8 cellular contexts compared by ENCODE assay signal in genomic region chr1:41416552-41417334, GRCh38. TPM values are rescaled to one million over a fixed set of nuclear protein-coding genes. Genes with fewer than 3 reads are reported as not detected.
DNase-seq lines count a peak whose midpoint lies in the region; ATAC-seq, FAIRE-seq and TF ChIP-seq lines count a peak whose summit lies in the region.

No MANE protein-coding gene starts in this region.

- no peaks in the 10 kb centered on the region for H3K4me1 Mint-ChIP-seq in activated T-helper 2 cell treated with anti-CD3 and anti-CD28 coated beads, Interferon-gamma antibody, Interleukin-2, Interleukin-4, amounts not matched to agents 10 μg/mL and 5 μg/mL and 100 μg/mL, durations not matched to agents 14 hours and 24 hours and 36 hours (ENCODE audit: low read depth)
- peaks cover 28% of the 10 kb centered on the region for H3K4me1 Mint-ChIP-seq in osteocyte (ENCODE audit: unreplicated experiment)

- intact Hi-C loops in activated T-helper 2 cell treated with anti-CD3 and anti-CD28 coated beads, Interferon-gamma antibody, Interleukin-2, Interleukin-4, amounts not matched to agents 10 μg/mL and 5 μg/mL and 100 μg/mL, durations not matched to agents 14 hours and 24 hours and 36 hours (cut with micrococcal nuclease), result loop anchor here (1.0 to 2.0 kb wide), 3 partner anchors 93 to 148 kb away; no protein-coding TSS in a partner anchor
- intact Hi-C loops in tibial artery (cut with DNase I; ENCODE audit: low total_unique reads), result loop anchor here (2.0 to 5.0 kb wide), 3 partner anchors 54 to 148 kb away; no protein-coding TSS in a partner anchor

- H3K4me1 ChIP-seq in foreskin keratinocyte (peaks cover 8% of the 10 kb centered on the region), tibial artery (peaks cover 6 to 19% (median 12%) of the 10 kb centered on the region in 4 donors)

- H3K36me3 ChIP-seq in tibial artery, result no peaks in the 10 kb centered on the region

- no peak for FAIRE-seq in D721Med (lab: Jason Lieb, UNC)

- no peaks in the 10 kb centered on the region for H3K36me3 Mint-ChIP-seq in activated T-helper 2 cell treated with anti-CD3 and anti-CD28 coated beads, Interferon-gamma antibody, Interleukin-2, Interleukin-4, amounts not matched to agents 10 μg/mL and 5 μg/mL and 100 μg/mL, durations not matched to agents 14 hours and 24 hours and 36 hours (ENCODE audit: low read depth)
- H3K36me3 Mint-ChIP-seq in osteocyte (ENCODE audit: unreplicated experiment), result no peaks in the 10 kb centered on the region

- DNase-seq in D721Med (ENCODE audit: insufficient read length, low spot score) (peak; percentile 76), RKO (ENCODE audit: low spot score) (peak; percentile 76), foreskin keratinocyte (peak in 1 of 2 donors; percentile 44), osteocyte (ENCODE audit: extremely low spot score, unreplicated experiment) (peak; percentile 91), tibial artery (peak in 1 of 2 donors; percentile 76)
- peak; percentile 21 for DNase-seq in Jurkat, Clone E6-1 (ENCODE audit: low read depth, low spot score)
- DNase-seq in activated T-helper 2 cell treated with anti-CD3 and anti-CD28 coated beads, Interferon-gamma antibody, Interleukin-2, Interleukin-4, amounts not matched to agents 10 μg/mL and 5 μg/mL and 100 μg/mL, durations not matched to agents 14 hours and 24 hours and 36 hours (ENCODE audit: low spot score), result peak; percentile 42

- TF ChIP-seq CTCF in D721Med (IDR thresholded peaks at IDR 0.05; ENCODE audit: insufficient read depth, missing control alignments) (peak; percentile 86), foreskin keratinocyte (conservative IDR thresholded peaks at IDR 0.05) (peak; percentile 91), osteocyte (IDR thresholded peaks at IDR 0.05) (peak; percentile 95), tibial artery (IDR thresholded peaks at IDR 0.05) (peak; percentile 92 to 93)

- H3K9me3 ChIP-seq in tibial artery, result no peaks in the 10 kb centered on the region

- H3K4me3 ChIP-seq in Jurkat, Clone E6-1 (ENCODE audit: low read length), result no peak overlapping the region
- H3K4me3 ChIP-seq in tibial artery, result no peak overlapping the region

- H3K27ac ChIP-seq in foreskin keratinocyte (no peak overlapping the region), tibial artery (no peak overlapping the region)

- no peaks in the 10 kb centered on the region for H3K27me3 Mint-ChIP-seq in activated T-helper 2 cell treated with anti-CD3 and anti-CD28 coated beads, Interferon-gamma antibody, Interleukin-2, Interleukin-4, amounts not matched to agents 10 μg/mL and 5 μg/mL and 100 μg/mL, durations not matched to agents 14 hours and 24 hours and 36 hours (ENCODE audit: low read depth)
- H3K27me3 Mint-ChIP-seq in osteocyte (ENCODE audit: unreplicated experiment), result no peaks in the 10 kb centered on the region

- H3K4me3 Mint-ChIP-seq in activated T-helper 2 cell treated with anti-CD3 and anti-CD28 coated beads, Interferon-gamma antibody, Interleukin-2, Interleukin-4, amounts not matched to agents 10 μg/mL and 5 μg/mL and 100 μg/mL, durations not matched to agents 14 hours and 24 hours and 36 hours (ENCODE audit: low read depth), result no peak overlapping the region
- no peak overlapping the region for H3K4me3 Mint-ChIP-seq in osteocyte (ENCODE audit: unreplicated experiment)

- no peaks in the 10 kb centered on the region for H3K9me3 Mint-ChIP-seq in activated T-helper 2 cell treated with anti-CD3 and anti-CD28 coated beads, Interferon-gamma antibody, Interleukin-2, Interleukin-4, amounts not matched to agents 10 μg/mL and 5 μg/mL and 100 μg/mL, durations not matched to agents 14 hours and 24 hours and 36 hours
- H3K9me3 Mint-ChIP-seq in osteocyte (ENCODE audit: unreplicated experiment), result no peaks in the 10 kb centered on the region

- H3K27me3 ChIP-seq in foreskin keratinocyte (no peaks in the 10 kb centered on the region), tibial artery (peaks cover 0 to 8% of the 10 kb centered on the region in 2 donors)

- ATAC-seq in foreskin keratinocyte, result peak; percentile 7
- no peak for ATAC-seq in GM18867 (IDR thresholded peaks at IDR 0.05; ENCODE audit: unreplicated experiment)

- H3K27ac Mint-ChIP-seq in activated T-helper 2 cell treated with anti-CD3 and anti-CD28 coated beads, Interferon-gamma antibody, Interleukin-2, Interleukin-4, amounts not matched to agents 10 μg/mL and 5 μg/mL and 100 μg/mL, durations not matched to agents 14 hours and 24 hours and 36 hours, result no peak overlapping the region
- H3K27ac Mint-ChIP-seq in osteocyte (ENCODE audit: unreplicated experiment), result no peak overlapping the region

RNA-seq across cellular contexts. Expression of gene FOXO6, which starts 55.5 kb away (rescaled TPM):
- 4.8 TPM for polyA plus RNA-seq in Jurkat, Clone E6-1 (2012; ENCODE audit: insufficient read depth, insufficient read length)
- 0.11 and 0.16 TPM in 2 replicates for total RNA-seq in activated T-helper 2 cell treated with anti-CD3 and anti-CD28 coated beads, Interferon-gamma antibody, Interleukin-2, Interleukin-4, amounts not matched to agents 10 μg/mL and 5 μg/mL and 100 μg/mL, durations not matched to agents 14 hours and 24 hours and 36 hours
- total RNA-seq in foreskin keratinocyte (0.07 TPM in 1 of 2 replicates, not detected in the other), osteocyte (0.81 and 0.99 TPM in 2 replicates)
- 0.04 and 0.11 TPM in 2 replicates for polyA plus RNA-seq in foreskin keratinocyte
